ENCODE assay signal across 9 cellular contexts in the genomic region with DNA sequence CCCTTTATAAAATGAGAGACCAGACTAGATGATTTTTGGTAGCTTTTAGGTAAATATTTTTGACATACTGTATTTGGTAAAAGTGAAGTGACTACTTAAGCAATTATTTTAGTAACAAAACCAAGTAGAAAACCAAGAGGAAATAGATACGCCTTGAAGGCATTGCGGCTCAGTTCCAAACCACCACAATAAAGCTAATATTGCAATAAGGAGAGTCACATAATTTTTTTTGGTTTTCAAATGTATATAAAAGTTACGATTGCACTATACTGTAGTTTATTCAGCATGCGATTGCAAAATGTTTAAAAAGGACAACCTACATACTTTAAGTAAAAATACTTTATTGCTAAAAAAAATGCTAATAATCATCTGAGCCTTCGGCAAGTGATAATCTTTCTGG.
"Had no signal": no experiment of that assay in that cellular context is flagged by ENCODE, and none has a peak within 500 bp of the region (broad histone marks: within the 10 kb centered on the region; RNA-seq: fewer than 3 reads in every experiment).

No MANE protein-coding gene starts in this region.

- H3K9me3 ChIP-seq: HAP-1 had no signal

- H3K4me3 Mint-ChIP-seq: HFFc6, IgD-negative memory B cell had no signal

- H3K9ac ChIP-seq: GM23248 had no signal

- H3K27ac ChIP-seq: GM23248, HL-60 had no signal

- H3K36me3 ChIP-seq: HAP-1 had no signal

- H3K4me3 ChIP-seq: GM23248, HAP-1 had no signal

- H3K27me3 Mint-ChIP-seq: IgD-negative memory B cell had no signal

- H3K36me3 Mint-ChIP-seq: IgD-negative memory B cell had no signal

- H3K27ac Mint-ChIP-seq: HFFc6, IgD-negative memory B cell had no signal

- FAIRE-seq: HepG2 had no signal

- DNase-seq: GM23248, GOT3, H7, HFFc6 had no signal

- H3K4me1 Mint-ChIP-seq: IgD-negative memory B cell had no signal

- ATAC-seq: HCT116, HepG2 had no signal
